1 cellular context compared by ENCODE assay signal in the genomic region with DNA sequence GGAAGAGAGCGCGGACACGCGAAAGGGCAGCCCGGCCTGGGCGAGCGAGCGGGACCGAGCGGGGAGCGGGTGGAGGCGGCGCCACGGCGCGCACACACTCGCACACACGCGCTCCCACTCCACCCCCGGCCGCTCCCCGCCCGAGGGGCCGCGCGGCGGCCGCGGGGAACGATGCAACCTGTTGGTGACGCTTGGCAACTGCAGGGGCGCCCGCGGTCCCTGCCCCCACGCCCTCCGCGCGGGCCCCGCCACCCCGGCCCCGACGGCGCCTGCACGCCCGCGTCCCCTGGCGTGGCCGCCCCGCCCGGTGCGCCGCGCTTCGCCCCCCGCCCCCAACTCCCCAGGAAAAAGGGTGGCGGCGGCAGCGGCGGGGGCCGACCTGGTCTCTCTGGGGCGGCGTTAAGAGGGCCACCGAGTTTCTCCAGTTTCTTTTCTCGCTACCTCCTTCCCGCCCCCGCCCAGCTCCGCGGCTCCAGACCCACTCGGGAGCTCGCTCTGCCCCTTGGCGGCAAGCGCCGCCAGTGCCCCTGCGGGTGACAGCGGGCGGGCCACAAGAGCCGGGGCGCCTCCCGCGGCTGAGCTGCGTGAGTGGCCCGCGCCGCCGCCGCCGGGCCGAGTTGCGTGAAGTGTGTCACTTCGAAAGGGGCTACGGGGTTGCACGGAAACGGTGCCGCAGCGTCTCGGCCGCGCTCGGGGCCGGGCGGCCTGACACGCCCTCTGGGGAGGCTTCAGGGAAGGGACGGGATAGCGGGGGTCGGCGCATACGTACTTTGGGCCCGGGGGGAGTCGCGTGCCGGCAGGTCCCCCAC.
TF ChIP-seq lines count a peak whose summit lies in the region.

A gene (minus strand): TSS at position 80 of the 809 bp plus-strand sequence. CDS start 2,847 bp downstream, outside the sequence.

TF ChIP-seq in GM12878, 131 proteins besides CTCF, POLR2A, EP300 and RAD21 (continued from another document and continues in another):
- TF ChIP-seq, protein P1, sequence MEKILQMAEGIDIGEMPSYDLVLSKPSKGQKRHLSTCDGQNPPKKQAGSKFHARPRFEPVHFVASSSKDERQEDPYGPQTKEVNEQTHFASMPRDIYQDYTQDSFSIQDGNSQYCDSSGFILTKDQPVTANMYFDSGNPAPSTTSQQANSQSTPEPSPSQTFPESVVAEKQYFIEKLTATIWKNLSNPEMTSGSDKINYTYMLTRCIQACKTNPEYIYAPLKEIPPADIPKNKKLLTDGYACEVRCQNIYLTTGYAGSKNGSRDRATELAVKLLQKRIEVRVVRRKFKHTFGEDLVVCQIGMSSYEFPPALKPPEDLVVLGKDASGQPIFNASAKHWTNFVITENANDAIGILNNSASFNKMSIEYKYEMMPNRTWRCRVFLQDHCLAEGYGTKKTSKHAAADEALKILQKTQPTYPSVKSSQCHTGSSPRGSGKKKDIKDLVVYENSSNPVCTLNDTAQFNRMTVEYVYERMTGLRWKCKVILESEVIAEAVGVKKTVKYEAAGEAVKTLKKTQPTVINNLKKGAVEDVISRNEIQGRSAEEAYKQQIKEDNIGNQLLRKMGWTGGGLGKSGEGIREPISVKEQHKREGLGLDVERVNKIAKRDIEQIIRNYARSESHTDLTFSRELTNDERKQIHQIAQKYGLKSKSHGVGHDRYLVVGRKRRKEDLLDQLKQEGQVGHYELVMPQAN (conservative IDR thresholded peaks at IDR 0.05) = peak; percentile 87
- TF ChIP-seq BACH1 (IDR thresholded peaks at IDR 0.05; ENCODE audit: borderline replicate concordance) = peak; percentile 99
- TF ChIP-seq, protein P2, sequence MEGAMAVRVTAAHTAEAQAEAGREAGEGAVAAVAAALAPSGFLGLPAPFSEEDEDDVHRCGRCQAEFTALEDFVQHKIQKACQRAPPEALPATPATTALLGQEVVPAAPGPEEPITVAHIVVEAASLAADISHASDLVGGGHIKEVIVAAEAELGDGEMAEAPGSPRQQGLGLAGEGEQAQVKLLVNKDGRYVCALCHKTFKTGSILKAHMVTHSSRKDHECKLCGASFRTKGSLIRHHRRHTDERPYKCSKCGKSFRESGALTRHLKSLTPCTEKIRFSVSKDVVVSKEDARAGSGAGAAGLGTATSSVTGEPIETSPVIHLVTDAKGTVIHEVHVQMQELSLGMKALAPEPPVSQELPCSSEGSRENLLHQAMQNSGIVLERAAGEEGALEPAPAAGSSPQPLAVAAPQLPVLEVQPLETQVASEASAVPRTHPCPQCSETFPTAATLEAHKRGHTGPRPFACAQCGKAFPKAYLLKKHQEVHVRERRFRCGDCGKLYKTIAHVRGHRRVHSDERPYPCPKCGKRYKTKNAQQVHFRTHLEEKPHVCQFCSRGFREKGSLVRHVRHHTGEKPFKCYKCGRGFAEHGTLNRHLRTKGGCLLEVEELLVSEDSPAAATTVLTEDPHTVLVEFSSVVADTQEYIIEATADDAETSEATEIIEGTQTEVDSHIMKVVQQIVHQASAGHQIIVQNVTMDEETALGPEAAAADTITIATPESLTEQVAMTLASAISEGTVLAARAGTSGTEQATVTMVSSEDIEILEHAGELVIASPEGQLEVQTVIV (IDR thresholded peaks at IDR 0.05; ENCODE audit: borderline replicate concordance, partially characterized antibody) = no peak
- no peak for TF ChIP-seq SREBF2 (IDR thresholded peaks at IDR 0.05; ENCODE audit: low read length)
- peak; percentile 96 for TF ChIP-seq GATAD2B (conservative IDR thresholded peaks at IDR 0.05; ENCODE audit: low read depth)
- TF ChIP-seq ZSCAN29 (IDR thresholded peaks at IDR 0.05) = peak; percentile 66
- 0 out of 2 replicates have a peak, but pooled peaks have one; percentile 44 for TF ChIP-seq RCOR1 (conservative IDR thresholded peaks at IDR 0.05; ENCODE audit: low read depth, low read length)
- TF ChIP-seq, protein P3, sequence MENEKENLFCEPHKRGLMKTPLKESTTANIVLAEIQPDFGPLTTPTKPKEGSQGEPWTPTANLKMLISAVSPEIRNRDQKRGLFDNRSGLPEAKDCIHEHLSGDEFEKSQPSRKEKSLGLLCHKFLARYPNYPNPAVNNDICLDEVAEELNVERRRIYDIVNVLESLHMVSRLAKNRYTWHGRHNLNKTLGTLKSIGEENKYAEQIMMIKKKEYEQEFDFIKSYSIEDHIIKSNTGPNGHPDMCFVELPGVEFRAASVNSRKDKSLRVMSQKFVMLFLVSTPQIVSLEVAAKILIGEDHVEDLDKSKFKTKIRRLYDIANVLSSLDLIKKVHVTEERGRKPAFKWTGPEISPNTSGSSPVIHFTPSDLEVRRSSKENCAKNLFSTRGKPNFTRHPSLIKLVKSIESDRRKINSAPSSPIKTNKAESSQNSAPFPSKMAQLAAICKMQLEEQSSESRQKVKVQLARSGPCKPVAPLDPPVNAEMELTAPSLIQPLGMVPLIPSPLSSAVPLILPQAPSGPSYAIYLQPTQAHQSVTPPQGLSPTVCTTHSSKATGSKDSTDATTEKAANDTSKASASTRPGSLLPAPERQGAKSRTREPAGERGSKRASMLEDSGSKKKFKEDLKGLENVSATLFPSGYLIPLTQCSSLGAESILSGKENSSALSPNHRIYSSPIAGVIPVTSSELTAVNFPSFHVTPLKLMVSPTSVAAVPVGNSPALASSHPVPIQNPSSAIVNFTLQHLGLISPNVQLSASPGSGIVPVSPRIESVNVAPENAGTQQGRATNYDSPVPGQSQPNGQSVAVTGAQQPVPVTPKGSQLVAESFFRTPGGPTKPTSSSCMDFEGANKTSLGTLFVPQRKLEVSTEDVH (IDR thresholded peaks at IDR 0.05; ENCODE audit: low read depth, partially characterized antibody) = no peak
- TF ChIP-seq, protein P4, sequence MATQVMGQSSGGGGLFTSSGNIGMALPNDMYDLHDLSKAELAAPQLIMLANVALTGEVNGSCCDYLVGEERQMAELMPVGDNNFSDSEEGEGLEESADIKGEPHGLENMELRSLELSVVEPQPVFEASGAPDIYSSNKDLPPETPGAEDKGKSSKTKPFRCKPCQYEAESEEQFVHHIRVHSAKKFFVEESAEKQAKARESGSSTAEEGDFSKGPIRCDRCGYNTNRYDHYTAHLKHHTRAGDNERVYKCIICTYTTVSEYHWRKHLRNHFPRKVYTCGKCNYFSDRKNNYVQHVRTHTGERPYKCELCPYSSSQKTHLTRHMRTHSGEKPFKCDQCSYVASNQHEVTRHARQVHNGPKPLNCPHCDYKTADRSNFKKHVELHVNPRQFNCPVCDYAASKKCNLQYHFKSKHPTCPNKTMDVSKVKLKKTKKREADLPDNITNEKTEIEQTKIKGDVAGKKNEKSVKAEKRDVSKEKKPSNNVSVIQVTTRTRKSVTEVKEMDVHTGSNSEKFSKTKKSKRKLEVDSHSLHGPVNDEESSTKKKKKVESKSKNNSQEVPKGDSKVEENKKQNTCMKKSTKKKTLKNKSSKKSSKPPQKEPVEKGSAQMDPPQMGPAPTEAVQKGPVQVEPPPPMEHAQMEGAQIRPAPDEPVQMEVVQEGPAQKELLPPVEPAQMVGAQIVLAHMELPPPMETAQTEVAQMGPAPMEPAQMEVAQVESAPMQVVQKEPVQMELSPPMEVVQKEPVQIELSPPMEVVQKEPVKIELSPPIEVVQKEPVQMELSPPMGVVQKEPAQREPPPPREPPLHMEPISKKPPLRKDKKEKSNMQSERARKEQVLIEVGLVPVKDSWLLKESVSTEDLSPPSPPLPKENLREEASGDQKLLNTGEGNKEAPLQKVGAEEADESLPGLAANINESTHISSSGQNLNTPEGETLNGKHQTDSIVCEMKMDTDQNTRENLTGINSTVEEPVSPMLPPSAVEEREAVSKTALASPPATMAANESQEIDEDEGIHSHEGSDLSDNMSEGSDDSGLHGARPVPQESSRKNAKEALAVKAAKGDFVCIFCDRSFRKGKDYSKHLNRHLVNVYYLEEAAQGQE (IDR thresholded peaks at IDR 0.05; ENCODE audit: low read depth, low read length) = no peak
- peak; percentile 29 for TF ChIP-seq TAF1 (IDR thresholded peaks at IDR 0.05; ENCODE audit: borderline replicate concordance, low read depth, low read length)
- no peak for TF ChIP-seq SREBF1 (IDR thresholded peaks at IDR 0.05; ENCODE audit: low read length)
- TF ChIP-seq RFX5 (IDR thresholded peaks at IDR 0.05; ENCODE audit: low read depth, low read length) = no peak
- TF ChIP-seq, protein P5, sequence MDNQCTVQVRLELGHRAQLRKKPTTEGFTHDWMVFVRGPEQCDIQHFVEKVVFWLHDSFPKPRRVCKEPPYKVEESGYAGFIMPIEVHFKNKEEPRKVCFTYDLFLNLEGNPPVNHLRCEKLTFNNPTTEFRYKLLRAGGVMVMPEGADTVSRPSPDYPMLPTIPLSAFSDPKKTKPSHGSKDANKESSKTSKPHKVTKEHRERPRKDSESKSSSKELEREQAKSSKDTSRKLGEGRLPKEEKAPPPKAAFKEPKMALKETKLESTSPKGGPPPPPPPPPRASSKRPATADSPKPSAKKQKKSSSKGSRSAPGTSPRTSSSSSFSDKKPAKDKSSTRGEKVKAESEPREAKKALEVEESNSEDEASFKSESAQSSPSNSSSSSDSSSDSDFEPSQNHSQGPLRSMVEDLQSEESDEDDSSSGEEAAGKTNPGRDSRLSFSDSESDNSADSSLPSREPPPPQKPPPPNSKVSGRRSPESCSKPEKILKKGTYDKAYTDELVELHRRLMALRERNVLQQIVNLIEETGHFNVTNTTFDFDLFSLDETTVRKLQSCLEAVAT (IDR thresholded peaks at IDR 0.05) = no peak
- TF ChIP-seq ZNF622 (IDR thresholded peaks at IDR 0.05) = no peak
- TF ChIP-seq MEF2A (IDR thresholded peaks at IDR 0.05; ENCODE audit: insufficient read depth, low read depth, low read length) = peak; percentile 27; the same call in 1 of the 2 replicates
- TF ChIP-seq CHD1 (IDR thresholded peaks at IDR 0.05; ENCODE audit: low read depth, low read length) = no peak
- TF ChIP-seq, protein P6, sequence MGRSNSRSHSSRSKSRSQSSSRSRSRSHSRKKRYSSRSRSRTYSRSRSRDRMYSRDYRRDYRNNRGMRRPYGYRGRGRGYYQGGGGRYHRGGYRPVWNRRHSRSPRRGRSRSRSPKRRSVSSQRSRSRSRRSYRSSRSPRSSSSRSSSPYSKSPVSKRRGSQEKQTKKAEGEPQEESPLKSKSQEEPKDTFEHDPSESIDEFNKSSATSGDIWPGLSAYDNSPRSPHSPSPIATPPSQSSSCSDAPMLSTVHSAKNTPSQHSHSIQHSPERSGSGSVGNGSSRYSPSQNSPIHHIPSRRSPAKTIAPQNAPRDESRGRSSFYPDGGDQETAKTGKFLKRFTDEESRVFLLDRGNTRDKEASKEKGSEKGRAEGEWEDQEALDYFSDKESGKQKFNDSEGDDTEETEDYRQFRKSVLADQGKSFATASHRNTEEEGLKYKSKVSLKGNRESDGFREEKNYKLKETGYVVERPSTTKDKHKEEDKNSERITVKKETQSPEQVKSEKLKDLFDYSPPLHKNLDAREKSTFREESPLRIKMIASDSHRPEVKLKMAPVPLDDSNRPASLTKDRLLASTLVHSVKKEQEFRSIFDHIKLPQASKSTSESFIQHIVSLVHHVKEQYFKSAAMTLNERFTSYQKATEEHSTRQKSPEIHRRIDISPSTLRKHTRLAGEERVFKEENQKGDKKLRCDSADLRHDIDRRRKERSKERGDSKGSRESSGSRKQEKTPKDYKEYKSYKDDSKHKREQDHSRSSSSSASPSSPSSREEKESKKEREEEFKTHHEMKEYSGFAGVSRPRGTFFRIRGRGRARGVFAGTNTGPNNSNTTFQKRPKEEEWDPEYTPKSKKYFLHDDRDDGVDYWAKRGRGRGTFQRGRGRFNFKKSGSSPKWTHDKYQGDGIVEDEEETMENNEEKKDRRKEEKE (IDR thresholded peaks at IDR 0.05) = no peak
- no peak for TF ChIP-seq EZH2 (IDR thresholded peaks at IDR 0.05; ENCODE audit: borderline replicate concordance, control insufficient read depth, low read depth, low read length)
- TF ChIP-seq NR2C2 (IDR thresholded peaks at IDR 0.05; ENCODE audit: borderline replicate concordance, control insufficient read depth, insufficient read length, low read depth) = no peak
- no peak for TF ChIP-seq ATF7 (IDR thresholded peaks at IDR 0.05; ENCODE audit: low read depth)
- TF ChIP-seq, protein P7, sequence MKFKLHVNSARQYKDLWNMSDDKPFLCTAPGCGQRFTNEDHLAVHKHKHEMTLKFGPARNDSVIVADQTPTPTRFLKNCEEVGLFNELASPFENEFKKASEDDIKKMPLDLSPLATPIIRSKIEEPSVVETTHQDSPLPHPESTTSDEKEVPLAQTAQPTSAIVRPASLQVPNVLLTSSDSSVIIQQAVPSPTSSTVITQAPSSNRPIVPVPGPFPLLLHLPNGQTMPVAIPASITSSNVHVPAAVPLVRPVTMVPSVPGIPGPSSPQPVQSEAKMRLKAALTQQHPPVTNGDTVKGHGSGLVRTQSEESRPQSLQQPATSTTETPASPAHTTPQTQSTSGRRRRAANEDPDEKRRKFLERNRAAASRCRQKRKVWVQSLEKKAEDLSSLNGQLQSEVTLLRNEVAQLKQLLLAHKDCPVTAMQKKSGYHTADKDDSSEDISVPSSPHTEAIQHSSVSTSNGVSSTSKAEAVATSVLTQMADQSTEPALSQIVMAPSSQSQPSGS (IDR thresholded peaks at IDR 0.05; ENCODE audit: low read length) = no peak
- TF ChIP-seq POLR2AphosphoS2 (IDR thresholded peaks at IDR 0.05; ENCODE audit: low read depth, low read length) = no peak
- TF ChIP-seq ASH2L (IDR thresholded peaks at IDR 0.05; ENCODE audit: borderline replicate concordance, low read depth) = no peak; the same call in 1 of the 2 replicates
- TF ChIP-seq, protein P8, sequence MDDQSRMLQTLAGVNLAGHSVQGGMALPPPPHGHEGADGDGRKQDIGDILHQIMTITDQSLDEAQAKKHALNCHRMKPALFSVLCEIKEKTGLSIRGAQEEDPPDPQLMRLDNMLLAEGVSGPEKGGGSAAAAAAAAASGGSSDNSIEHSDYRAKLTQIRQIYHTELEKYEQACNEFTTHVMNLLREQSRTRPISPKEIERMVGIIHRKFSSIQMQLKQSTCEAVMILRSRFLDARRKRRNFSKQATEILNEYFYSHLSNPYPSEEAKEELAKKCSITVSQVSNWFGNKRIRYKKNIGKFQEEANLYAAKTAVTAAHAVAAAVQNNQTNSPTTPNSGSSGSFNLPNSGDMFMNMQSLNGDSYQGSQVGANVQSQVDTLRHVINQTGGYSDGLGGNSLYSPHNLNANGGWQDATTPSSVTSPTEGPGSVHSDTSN (IDR thresholded peaks at IDR 0.05; ENCODE audit: insufficient replicate concordance, low read depth, low read length) = no peak
- peak; percentile 37; the same call in 1 of the 2 replicates for TF ChIP-seq ZNF217 (IDR thresholded peaks at IDR 0.05)
- no peak; the same call in 1 of the 2 replicates for TF ChIP-seq SMAD5 (IDR thresholded peaks at IDR 0.05; ENCODE audit: low read depth)
- TF ChIP-seq MEF2B (IDR thresholded peaks at IDR 0.05; ENCODE audit: partially characterized antibody, poor library complexity, severe bottlenecking) = peak; percentile 19
- no peak for TF ChIP-seq SIX5 (IDR thresholded peaks at IDR 0.05; ENCODE audit: low read depth, low read length, severe bottlenecking)
- peak; percentile 72; the same call in 1 of the 2 replicates for TF ChIP-seq TBL1XR1 (IDR thresholded peaks at IDR 0.05; ENCODE audit: low read depth, low read length)
- TF ChIP-seq NFXL1 (IDR thresholded peaks at IDR 0.05; ENCODE audit: borderline replicate concordance) = no peak
- TF ChIP-seq, protein P9, sequence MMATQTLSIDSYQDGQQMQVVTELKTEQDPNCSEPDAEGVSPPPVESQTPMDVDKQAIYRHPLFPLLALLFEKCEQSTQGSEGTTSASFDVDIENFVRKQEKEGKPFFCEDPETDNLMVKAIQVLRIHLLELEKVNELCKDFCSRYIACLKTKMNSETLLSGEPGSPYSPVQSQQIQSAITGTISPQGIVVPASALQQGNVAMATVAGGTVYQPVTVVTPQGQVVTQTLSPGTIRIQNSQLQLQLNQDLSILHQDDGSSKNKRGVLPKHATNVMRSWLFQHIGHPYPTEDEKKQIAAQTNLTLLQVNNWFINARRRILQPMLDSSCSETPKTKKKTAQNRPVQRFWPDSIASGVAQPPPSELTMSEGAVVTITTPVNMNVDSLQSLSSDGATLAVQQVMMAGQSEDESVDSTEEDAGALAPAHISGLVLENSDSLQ (IDR thresholded peaks at IDR 0.05) = peak; percentile 17; the same call in 1 of the 2 replicates
- TF ChIP-seq ZNF24 (IDR thresholded peaks at IDR 0.05) = 0 out of 2 replicates have a peak, but pooled peaks have one; percentile 34
- TF ChIP-seq ETV6 (conservative IDR thresholded peaks at IDR 0.05 in 1 of 2, IDR thresholded peaks at IDR 0.05 in 1 of 2; ENCODE audit: borderline replicate concordance in 1 of 2, low read depth in 1 of 2) = peak in 1 of 2 experiments; percentile 53; a peak in 2 of 4 replicates
- TF ChIP-seq MYB (IDR thresholded peaks at IDR 0.05; ENCODE audit: borderline replicate concordance, low read depth, low read length) = no peak
